In the genomic region with DNA sequence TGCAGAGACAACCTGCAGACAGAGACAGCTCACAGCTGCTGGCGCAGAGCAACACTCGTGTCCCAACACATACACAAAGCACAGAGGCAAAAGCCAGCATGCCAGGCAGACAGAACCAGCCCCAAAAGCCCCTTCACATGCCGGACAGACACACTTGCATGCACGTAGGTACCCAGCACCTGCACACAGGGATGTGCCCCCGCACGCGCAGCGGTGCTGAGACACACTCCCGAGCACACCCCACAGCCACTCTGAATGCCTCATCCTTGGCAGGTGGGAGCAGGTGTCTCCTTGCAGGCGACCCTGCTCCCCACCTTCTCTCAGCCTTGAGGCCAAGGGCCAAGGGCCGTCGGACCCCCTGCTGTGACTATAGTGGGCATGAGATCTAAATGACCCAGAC, we compare ENCODE assay signal across 24 cellular contexts.
"Had no signal": no experiment of that assay in that cellular context is flagged by ENCODE, and none has a peak within 500 bp of the region (broad histone marks: within the 10 kb centered on the region; RNA-seq: fewer than 3 reads in every experiment).

No MANE protein-coding gene starts in this region.

- H3K9me3 ChIP-seq: MG63, SK-N-SH had no signal

- H3K9ac ChIP-seq: SK-N-SH had no signal

- FAIRE-seq: HepG2 had no signal

- H3K27ac ChIP-seq: RWPE1 had no signal

- H3K36me3 ChIP-seq: MG63 had no signal

- H3K4me3 Mint-ChIP-seq: T-cell had no signal

- H3K27me3 ChIP-seq: MG63 had no signal

- H3K9me3 Mint-ChIP-seq: T-cell had no signal

- H3K4me2 ChIP-seq: SK-N-SH had no signal

- ATAC-seq: Panc1, PC-3, T-cell had no signal

- H3K4me3 ChIP-seq: MG63 had no signal

- DNase-seq: IMR-90; Karpas-422; KG1; MG63; NCI-H1092; NCI-H1105 treated with DMSO at 0.1 percent for 48 hours; NCI-H1417 treated with DMSO at 0.1 percent for 48 hours; NCI-H187; NCI-H2029; NCI-H2081 treated with DMSO at 0.1 percent for 48 hours; NCI-H345; NCI-H446 treated with DMSO at 0.1 percent for 48 hours; NCI-H510A treated with DMSO at 0.1 percent for 48 hours; NCI-H526; NCI-H748 treated with DMSO at 0.1 percent for 48 hours; NK-92 treated with Interleukin-12 subunit alpha and Interleukin-12 subunit beta, amount 100 ng/mL, for 24 hours; PC-3; SHP77; SK-N-SH; SW 1271; T-cell had no signal

- H3K4me1 Mint-ChIP-seq: T-cell had no signal

- H3K9me2 ChIP-seq: SK-N-SH had no signal

- H3K27ac Mint-ChIP-seq: T-cell had no signal

- H3K36me3 Mint-ChIP-seq: T-cell had no signal
